In genomic region chr6:13250703-13251102, GRCh38 we compare ENCODE assay signal across 21 cellular contexts.
DNase-seq lines count a peak whose midpoint lies in the region; ATAC-seq and TF ChIP-seq lines count a peak whose summit lies in the region.
"Had no signal": no experiment of that assay in that cellular context is flagged by ENCODE, and none has a peak within 500 bp of the region (broad histone marks: within the 10 kb centered on the region; RNA-seq: fewer than 3 reads in every experiment).

No MANE protein-coding gene starts in this region.

- no peak overlapping the region for H2AFZ ChIP-seq in mammary epithelial cell (ENCODE audit: low read depth, low read length)

- peaks cover 11% of the 10 kb centered on the region for H3K4me1 ChIP-seq in mammary epithelial cell (ENCODE audit: insufficient read depth, low read length)
- H3K4me1 ChIP-seq: transverse colon had no signal

- H3K79me2 ChIP-seq in mammary epithelial cell (ENCODE audit: insufficient read depth, low read length) = no peaks in the 10 kb centered on the region

- H3K36me3 Mint-ChIP-seq in stimulated activated memory B cell treated with anti-CD40 and anti-IgM and Interleukin-4, amounts not matched to agents 10 μg/mL and 1 μg/mL and 100 μg/mL, for 72 hours = peaks cover 8% of the 10 kb centered on the region
- H3K36me3 Mint-ChIP-seq: naive thymus-derived CD4-positive, alpha-beta T cell had no signal

- intact Hi-C loops in mammary epithelial cell (cut with micrococcal nuclease) = no loop called here

- H3K27me3 ChIP-seq in mammary epithelial cell (ENCODE audit: insufficient read depth, low read length) = no peaks in the 10 kb centered on the region
- H3K27me3 ChIP-seq: dorsolateral prefrontal cortex, transverse colon had no signal

- ATAC-seq in left lobe of liver (peak; percentile 70), HG03520 (IDR thresholded peaks at IDR 0.05; ENCODE audit: unreplicated experiment) (no peak), GM21825 (IDR thresholded peaks at IDR 0.05; ENCODE audit: unreplicated experiment) (no peak)
- ATAC-seq in stimulated activated memory B cell treated with anti-CD40 and anti-IgM and Interleukin-4, amounts not matched to agents 10 μg/mL and 1 μg/mL and 100 μg/mL, for 72 hours = no peak
- ATAC-seq: activated CD8-positive, alpha-beta T cell treated with anti-CD3 and anti-CD28 coated beads for 36 hours; naive thymus-derived CD4-positive, alpha-beta T cell had no signal

- DNase-seq in AG10803 (ENCODE audit: low read depth) (peak; percentile 51), MV-4-11 (lab: John Stamatoyannopoulos, UW) (peak; percentile 23), mammary epithelial cell (peak; percentile 37), left lobe of liver (ENCODE audit: low spot score) (no peak), T-helper 1 cell (no peak)
- DNase-seq: activated CD8-positive, alpha-beta T cell treated with anti-CD3 and anti-CD28 coated beads for 36 hours; activated effector memory CD4-positive, alpha-beta T cell treated with anti-CD3 and anti-CD28 coated beads, Interleukin-2, amount 50 U/mL, for 16 hours; activated naive CD8-positive, alpha-beta T cell treated with anti-CD3 and anti-CD28 coated beads, Interleukin-2, amount 10 ng/mL, durations not matched to agents 7 days and 5 days; Calu3; dorsolateral prefrontal cortex; midbrain; naive thymus-derived CD4-positive, alpha-beta T cell; NCI-H1092 treated with DMSO at 0.1 percent for 48 hours; NCI-H526 treated with DMSO at 0.1 percent for 48 hours; transverse colon had no signal

- TF ChIP-seq CTCF in AG10803 (conservative IDR thresholded peaks at IDR 0.05; ENCODE audit: low read length) = no peak
- no peak for TF ChIP-seq CTCF in mammary epithelial cell (conservative IDR thresholded peaks at IDR 0.05 in 1 of 2, IDR thresholded peaks at IDR 0.05 in 1 of 2; ENCODE audit: extremely low read depth in 1 of 2, insufficient read depth in 1 of 2, low read depth in 1 of 2, low read length in 2 of 2)

- H3K27ac Mint-ChIP-seq in stimulated activated memory B cell treated with anti-CD40 and anti-IgM and Interleukin-4, amounts not matched to agents 10 μg/mL and 1 μg/mL and 100 μg/mL, for 72 hours = no peak overlapping the region
- H3K27ac Mint-ChIP-seq: activated CD8-positive, alpha-beta T cell treated with anti-CD3 and anti-CD28 coated beads for 36 hours; activated naive CD8-positive, alpha-beta T cell treated with anti-CD3 and anti-CD28 coated beads, Interleukin-2, amount 10 ng/mL, durations not matched to agents 7 days and 5 days; naive thymus-derived CD4-positive, alpha-beta T cell; T-helper 1 cell treated with Interleukin-12 subunit alpha and Interleukin-12 subunit beta and Interleukin-4 antibody, amounts not matched to agents 30 μg/mL and 1 μg/mL, for 36 hours had no signal

- no peaks in the 10 kb centered on the region for H4K20me1 ChIP-seq in mammary epithelial cell (ENCODE audit: insufficient read depth, low read length)

- BruUV-seq in mammary epithelial cell (replicated peaks; lab: Mats Ljungman, UMichigan) = no TSS peak

- H3K9me3 Mint-ChIP-seq in stimulated activated memory B cell treated with anti-CD40 and anti-IgM and Interleukin-4, amounts not matched to agents 10 μg/mL and 1 μg/mL and 100 μg/mL, for 72 hours = no peaks in the 10 kb centered on the region
- H3K9me3 Mint-ChIP-seq: activated CD8-positive, alpha-beta T cell treated with anti-CD3 and anti-CD28 coated beads for 36 hours; T-helper 1 cell treated with Interleukin-12 subunit alpha and Interleukin-12 subunit beta and Interleukin-4 antibody, amounts not matched to agents 30 μg/mL and 1 μg/mL, for 36 hours had no signal

- H3K9me3 ChIP-seq in mammary epithelial cell (replicated peaks; ENCODE audit: insufficient read depth, low read length) = no peaks in the 10 kb centered on the region
- H3K9me3 ChIP-seq: transverse colon had no signal

- dilution Hi-C loops in mammary epithelial cell (cut with HindIII; ENCODE audit: low sequenced_read_pairs) = no loop called here

- no peak overlapping the region for H3K4me2 ChIP-seq in mammary epithelial cell (ENCODE audit: insufficient read depth, low read depth, low read length)
- H3K4me2 ChIP-seq: smooth muscle cell had no signal

- H3K27ac ChIP-seq in mammary epithelial cell (ENCODE audit: insufficient read depth, low read depth, low read length) = no peak overlapping the region
- H3K27ac ChIP-seq: C4-2B, dorsolateral prefrontal cortex, transverse colon had no signal

- no peaks in the 10 kb centered on the region for H3K36me3 ChIP-seq in mammary epithelial cell (ENCODE audit: insufficient read depth, low read length)
- H3K36me3 ChIP-seq: transverse colon had no signal

- 79% methylated on average over 6 of the region's 6 CpGs for WGBS in mammary epithelial cell (ENCODE audit: low coverage, missing lambda C conversion rate)

- H3K4me3 ChIP-seq in AG10803 (ENCODE audit: low read length) = no peak overlapping the region
- no peak overlapping the region for H3K4me3 ChIP-seq in mammary epithelial cell (replicated peaks in 1 of 3; ENCODE audit: insufficient read depth in 1 of 3, low read depth in 2 of 3, low read length in 3 of 3)
- H3K4me3 ChIP-seq: dorsolateral prefrontal cortex, smooth muscle cell, transverse colon had no signal

- in situ Hi-C loops in mammary epithelial cell (cut with MboI; ENCODE audit: low sequenced_read_pairs in 2 of 2) = no loop called here

- no peak overlapping the region for H3K9ac ChIP-seq in mammary epithelial cell (ENCODE audit: insufficient read depth, low read length)

- H3K4me3 Mint-ChIP-seq in stimulated activated memory B cell treated with anti-CD40 and anti-IgM and Interleukin-4, amounts not matched to agents 10 μg/mL and 1 μg/mL and 100 μg/mL, for 72 hours = no peak overlapping the region
- H3K4me3 Mint-ChIP-seq: activated CD8-positive, alpha-beta T cell treated with anti-CD3 and anti-CD28 coated beads for 36 hours; activated naive CD8-positive, alpha-beta T cell treated with anti-CD3 and anti-CD28 coated beads, Interleukin-2, amount 10 ng/mL, durations not matched to agents 7 days and 5 days; naive thymus-derived CD4-positive, alpha-beta T cell; T-helper 1 cell treated with Interleukin-12 subunit alpha and Interleukin-12 subunit beta and Interleukin-4 antibody, amounts not matched to agents 30 μg/mL and 1 μg/mL, for 36 hours had no signal

- H3K4me1 Mint-ChIP-seq in stimulated activated memory B cell treated with anti-CD40 and anti-IgM and Interleukin-4, amounts not matched to agents 10 μg/mL and 1 μg/mL and 100 μg/mL, for 72 hours = peaks cover 21% of the 10 kb centered on the region

- H3K27me3 Mint-ChIP-seq in stimulated activated memory B cell treated with anti-CD40 and anti-IgM and Interleukin-4, amounts not matched to agents 10 μg/mL and 1 μg/mL and 100 μg/mL, for 72 hours = no peaks in the 10 kb centered on the region
- H3K27me3 Mint-ChIP-seq: activated naive CD8-positive, alpha-beta T cell treated with anti-CD3 and anti-CD28 coated beads, Interleukin-2, amount 10 ng/mL, durations not matched to agents 7 days and 5 days had no signal

- CTCF ChIA-PET in mammary epithelial cell (lab: Charles Lee; ENCODE audit: low non-redundant PET) = no interaction called here

Comparison
In these comparisons a context has a peak if more than half of its experiments do, and no peak if none do; other contexts are left out.
1. DNase-seq: peak in AG10803 (single experiment), MV-4-11 (single experiment) and mammary epithelial cell (single experiment); none in left lobe of liver (single experiment) and T-helper 1 cell (0 of 5).